In the genomic region with DNA sequence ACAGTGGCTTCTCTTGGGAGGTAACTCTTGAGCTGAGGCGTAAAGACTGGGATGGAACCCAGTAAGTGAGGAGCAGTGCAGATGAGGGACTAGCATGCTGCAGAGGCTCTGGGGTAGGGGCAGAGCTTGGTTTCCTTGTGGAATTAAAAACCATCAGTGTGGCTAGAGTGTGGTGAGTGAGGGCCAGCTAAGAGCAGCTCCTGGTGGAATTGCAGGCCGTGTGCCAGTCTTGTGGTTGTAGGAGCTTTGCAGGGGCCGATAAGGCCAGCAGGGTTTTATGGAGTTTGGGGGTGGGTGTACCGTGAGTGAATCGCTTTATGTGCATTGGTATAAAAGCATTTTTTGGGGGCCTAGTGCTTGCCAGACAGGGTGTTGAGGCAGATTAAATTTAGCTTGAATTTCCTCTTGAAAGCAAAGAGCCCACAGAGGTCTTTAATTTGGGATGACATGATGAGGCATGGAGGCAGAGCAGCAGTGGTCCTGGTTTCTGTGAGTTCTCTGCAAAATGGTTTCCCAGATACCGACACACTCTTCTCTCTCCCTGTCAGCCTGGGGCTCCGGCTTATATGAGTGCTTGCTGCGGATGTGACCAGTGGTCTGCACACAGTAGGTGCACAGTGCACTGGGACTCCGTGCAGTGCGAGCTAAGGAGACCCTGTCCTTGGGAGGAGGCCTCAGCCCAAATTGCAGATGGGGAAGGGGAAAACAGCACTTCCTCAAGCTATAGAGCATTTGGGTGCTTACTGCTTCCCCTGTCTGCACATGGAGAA, we compare ENCODE assay signal across 20 cellular contexts.
A peak's percentile ranks its signal among the peaks of the same experiment; 100 is the strongest.
DNase-seq lines count a peak whose midpoint lies in the region; ATAC-seq and TF ChIP-seq lines count a peak whose summit lies in the region.
"Had no signal": no experiment of that assay in that cellular context is flagged by ENCODE, and none has a peak within 500 bp of the region (broad histone marks: within the 10 kb centered on the region; RNA-seq: fewer than 3 reads in every experiment).

No MANE protein-coding gene starts in this region.

- H3K4me3 ChIP-seq in mucosa of rectum (ENCODE audit: low read length in 2 of 2) = no peak overlapping the region
- H3K4me3 ChIP-seq in thoracic aorta = no peak overlapping the region
- H3K4me3 ChIP-seq in heart right ventricle = no peak overlapping the region

- intact Hi-C loops in heart right ventricle (cut with DNase I) = loop anchor here in 1 of 10 donors (10.0 kb wide), 1 partner anchor 726 kb away; no protein-coding TSS in a partner anchor

- DNase-seq in M059J (ENCODE audit: low read depth) (peak; percentile 85), chondrocyte (ENCODE audit: low spot score) (peak; percentile 65), thoracic aorta (ENCODE audit: low spot score) (no peak), heart right ventricle (no peak)
- no peak for DNase-seq in stimulated activated naive CD4-positive, alpha-beta T cell treated with Interleukin-2 at 50 U/mL for 16 hours (lab: John Stamatoyannopoulos, UW)
- DNase-seq: activated naive CD4-positive, alpha-beta T cell; NCI-H1092; NCI-H526; PC-3; stimulated activated CD4-positive, alpha-beta T cell treated with anti-CD3 and anti-CD28 coated beads, Interleukin-4, amount 100 ng/mL, for 4 hours; stimulated activated CD8-positive, alpha-beta memory T cell treated with anti-CD3 and anti-CD28 coated beads, Interleukin-4, amount 100 ng/mL, for 48 hours had no signal

- H3K9me3 ChIP-seq in mucosa of rectum (ENCODE audit: control insufficient read depth in 2 of 2, low read length in 2 of 2) = no peaks in the 10 kb centered on the region
- H3K9me3 ChIP-seq in thoracic aorta = no peaks in the 10 kb centered on the region
- H3K9me3 ChIP-seq in heart right ventricle = no peaks in the 10 kb centered on the region

- H3K9me3 Mint-ChIP-seq in chondrocyte (ENCODE audit: low read depth) = no peaks in the 10 kb centered on the region
- H3K9me3 Mint-ChIP-seq: dendritic cell treated with granulocyte-macrophage colony-stimulating factor and Interleukin-4, amounts not matched to agents 40 ng/mL and 50 ng/mL, for 4 days; memory B cell; T-helper 2 cell treated with Interferon-gamma antibody and Interleukin-4, amounts not matched to agents 5 μg/mL and 100 μg/mL, for 36 hours had no signal

- H3K27me3 ChIP-seq in mucosa of rectum (ENCODE audit: control insufficient read depth in 2 of 2, insufficient read depth in 2 of 2, low read length in 2 of 2) = peaks cover 0 to 3% of the 10 kb centered on the region in 2 donors
- no peaks in the 10 kb centered on the region for H3K27me3 ChIP-seq in thoracic aorta (replicated peaks; ENCODE audit: insufficient read depth)
- peaks cover 0 to 7% (median 0%) of the 10 kb centered on the region in 7 donors for H3K27me3 ChIP-seq in heart right ventricle

- no peak overlapping the region for H3K9ac ChIP-seq in mucosa of rectum (ENCODE audit: low read depth in 1 of 2, low read length in 2 of 2)

- peaks cover 14% of the 10 kb centered on the region for H3K4me1 Mint-ChIP-seq in chondrocyte (ENCODE audit: low read depth)
- H3K4me1 Mint-ChIP-seq: B cell, memory B cell had no signal

- H3K27ac ChIP-seq in mucosa of rectum (ENCODE audit: low read depth in 2 of 2, low read length in 2 of 2) (peak overlapping the region; percentile 19 to 35), thoracic aorta (peak overlapping the region; percentile 44 to 79), heart right ventricle (no peak overlapping the region)

- H3K4me1 ChIP-seq in mucosa of rectum (ENCODE audit: control insufficient read depth in 2 of 2, insufficient read depth in 2 of 2, low read length in 2 of 2) (peaks cover 0 to 4% of the 10 kb centered on the region in 2 donors), thoracic aorta (ENCODE audit: control insufficient read depth in 1 of 2, low read depth in 2 of 2) (peaks cover 22 to 50% of the 10 kb centered on the region in 2 donors), heart right ventricle (peaks cover 0 to 12% (median 0%) of the 10 kb centered on the region in 9 donors)

- H3K4me3 Mint-ChIP-seq in chondrocyte (ENCODE audit: unreplicated experiment) = no peak overlapping the region
- H3K4me3 Mint-ChIP-seq: B cell; dendritic cell treated with granulocyte-macrophage colony-stimulating factor and Interleukin-4, amounts not matched to agents 40 ng/mL and 50 ng/mL, for 4 days; memory B cell; T-helper 2 cell treated with Interferon-gamma antibody and Interleukin-4, amounts not matched to agents 5 μg/mL and 100 μg/mL, for 36 hours had no signal

- H3K36me3 ChIP-seq in mucosa of rectum (ENCODE audit: control insufficient read depth in 2 of 2, insufficient read depth in 2 of 2, low read length in 2 of 2) (no peaks in the 10 kb centered on the region), thoracic aorta (no peaks in the 10 kb centered on the region), heart right ventricle (no peaks in the 10 kb centered on the region)

- WGBS in heart right ventricle, 2 donors = 89 to 91% methylated on average over 10 of the region's 10 CpGs

- no peaks in the 10 kb centered on the region for H3K36me3 Mint-ChIP-seq in chondrocyte (ENCODE audit: low read depth)
- H3K36me3 Mint-ChIP-seq: memory B cell had no signal

- TF ChIP-seq CTCF in chondrocyte (IDR thresholded peaks at IDR 0.05) (no peak), thoracic aorta (IDR thresholded peaks at IDR 0.05) (no peak), heart right ventricle (IDR thresholded peaks at IDR 0.05) (no peak)

- peaks cover 8% of the 10 kb centered on the region for H3K27me3 Mint-ChIP-seq in chondrocyte (ENCODE audit: low read depth)

- H3K27ac Mint-ChIP-seq in chondrocyte (ENCODE audit: unreplicated experiment) = no peak overlapping the region
- H3K27ac Mint-ChIP-seq: B cell; dendritic cell treated with granulocyte-macrophage colony-stimulating factor and Interleukin-4, amounts not matched to agents 40 ng/mL and 50 ng/mL, for 4 days; memory B cell; T-helper 2 cell treated with Interferon-gamma antibody and Interleukin-4, amounts not matched to agents 5 μg/mL and 100 μg/mL, for 36 hours had no signal

- ATAC-seq in thoracic aorta (ENCODE audit: insufficient number of reproducible peaks, low FRiP score, low read depth) (no peak), HG02759 (IDR thresholded peaks at IDR 0.05; ENCODE audit: unreplicated experiment) (no peak), heart right ventricle (no peak), HG03175 (IDR thresholded peaks at IDR 0.05; ENCODE audit: unreplicated experiment) (no peak)
- ATAC-seq: activated CD4-positive, CD25-positive, alpha-beta regulatory T cell treated with anti-CD3 and anti-CD28 coated beads, Interleukin-2, amount 50 U/mL, for 24 hours; PC-3; sciatic nerve had no signal

Comparison
In these comparisons a context has a peak if more than half of its experiments do, and no peak if none do; other contexts are left out.
1. DNase-seq: peak in M059J (single experiment) and chondrocyte (single experiment); none in thoracic aorta (single experiment), stimulated activated naive CD4-positive, alpha-beta T cell treated with Interleukin-2 at 50 U/mL for 16 hours (single experiment) and heart right ventricle (0 of 2).
2. H3K27ac ChIP-seq: peak in mucosa of rectum (2 of 2) and thoracic aorta (2 of 2); none in heart right ventricle (0 of 10).